ENCODE assay signal across 1 cellular context in genomic region chr12:124867389-124867930, GRCh38.
TF ChIP-seq lines count a peak whose summit lies in the region.

No MANE protein-coding gene starts in this region.

TF ChIP-seq in K562, 482 proteins besides CTCF, POLR2A, EP300 and RAD21 (continued from another document and continues in another):
- TF ChIP-seq ATF3 (IDR thresholded peaks at IDR 0.05): peak; percentile 67
- no peak for TF ChIP-seq ATF3 (CRISPR knock-in tag; conservative IDR thresholded peaks at IDR 0.05)
- TF ChIP-seq CXXC5 (CRISPR knock-in tag; IDR thresholded peaks at IDR 0.05): peak; percentile 69
- TF ChIP-seq EHMT2 (IDR thresholded peaks at IDR 0.05): peak; percentile 13; the same call in 1 of the 2 replicates
- no peak for TF ChIP-seq ARNT (IDR thresholded peaks at IDR 0.05)
- peak; percentile 24 for TF ChIP-seq TAF1 (IDR thresholded peaks at IDR 0.05; ENCODE audit: control insufficient read depth, extremely low read depth, insufficient read depth, low read length, severe bottlenecking)
- TF ChIP-seq CBFB (CRISPR knock-in tag; IDR thresholded peaks at IDR 0.05): no peak
- no peak for TF ChIP-seq ZNF445 (CRISPR knock-in tag; IDR thresholded peaks at IDR 0.05; ENCODE audit: low read depth)
- peak; percentile 37; the same call in 1 of the 2 replicates for TF ChIP-seq TAF7 (tag; IDR thresholded peaks at IDR 0.05)
- TF ChIP-seq MGA (IDR thresholded peaks at IDR 0.05): peak; percentile 79
- TF ChIP-seq BDP1 (IDR thresholded peaks at IDR 0.05; ENCODE audit: insufficient read depth, insufficient read length): no peak
- no peak for TF ChIP-seq KAT2B (IDR thresholded peaks at IDR 0.05; ENCODE audit: low read depth, low read length)
- no peak for TF ChIP-seq HDGF (IDR thresholded peaks at IDR 0.05)
- TF ChIP-seq RREB1 (CRISPR knock-in tag; IDR thresholded peaks at IDR 0.05): 0 out of 2 replicates have a peak, but pooled peaks have one; percentile 31
- TF ChIP-seq CREM (IDR thresholded peaks at IDR 0.05; ENCODE audit: low read depth): peak; percentile 24; the same call in 1 of the 2 replicates
- no peak for TF ChIP-seq SMARCB1 (IDR thresholded peaks at IDR 0.05; ENCODE audit: insufficient read length, low read depth)
- no peak for TF ChIP-seq ZBTB8A (IDR thresholded peaks at IDR 0.05; ENCODE audit: partially characterized antibody)
- peak; percentile 78 for TF ChIP-seq BRD9 (IDR thresholded peaks at IDR 0.05; ENCODE audit: low read depth, partially characterized antibody)
- 0 out of 2 replicates have a peak, but pooled peaks have one; percentile 27 for TF ChIP-seq TOE1 (IDR thresholded peaks at IDR 0.05; ENCODE audit: borderline replicate concordance)
- TF ChIP-seq TOE1 (CRISPR knock-in tag; IDR thresholded peaks at IDR 0.05; ENCODE audit: borderline replicate concordance, low read depth): no peak
- no peak for TF ChIP-seq LEF1 (IDR thresholded peaks at IDR 0.05)
- TF ChIP-seq NFE2 (IDR thresholded peaks at IDR 0.05; ENCODE audit: low read depth): peak; percentile 99
- no peak for TF ChIP-seq GTF2B (IDR thresholded peaks at IDR 0.05; ENCODE audit: extremely low read depth, insufficient read length)
- no peak for TF ChIP-seq MLX (CRISPR knock-in tag; conservative IDR thresholded peaks at IDR 0.05)
- 0 out of 2 replicates have a peak, but pooled peaks have one; percentile 24 for TF ChIP-seq SOX6 (IDR thresholded peaks at IDR 0.05)
- TF ChIP-seq CBFA2T3 (IDR thresholded peaks at IDR 0.05): peak; percentile 55
- TF ChIP-seq PTBP1 (IDR thresholded peaks at IDR 0.05; ENCODE audit: low read depth, low read length): no peak
- no peak for TF ChIP-seq PRPF4 (IDR thresholded peaks at IDR 0.05; ENCODE audit: insufficient read depth, low read depth, low read length, poor library complexity, severe bottlenecking)
- TF ChIP-seq CAMTA2 (CRISPR knock-in tag; conservative IDR thresholded peaks at IDR 0.05): no peak
- TF ChIP-seq ZNF140 (CRISPR knock-in tag; IDR thresholded peaks at IDR 0.05): no peak
- TF ChIP-seq MITF (IDR thresholded peaks at IDR 0.05): no peak
- TF ChIP-seq NCOA4 (IDR thresholded peaks at IDR 0.05; ENCODE audit: partially characterized antibody): no peak
- peak; percentile 45; the same call in 1 of the 2 replicates for TF ChIP-seq PYGO2 (tag; IDR thresholded peaks at IDR 0.05)
- TF ChIP-seq XRCC5 (IDR thresholded peaks at IDR 0.05; ENCODE audit: low read depth, low read length): no peak
- no peak for TF ChIP-seq NR1H2 (CRISPR knock-in tag; IDR thresholded peaks at IDR 0.05)
- TF ChIP-seq ZNF121 (CRISPR knock-in tag; conservative IDR thresholded peaks at IDR 0.05): no peak
- TF ChIP-seq ZC3H11A (IDR thresholded peaks at IDR 0.05; ENCODE audit: low read depth, low read length): no peak
- TF ChIP-seq HNRNPK (IDR thresholded peaks at IDR 0.05; ENCODE audit: low read depth, low read length, poor library complexity, severe bottlenecking): no peak
- TF ChIP-seq ZNF280B (CRISPR knock-in tag; IDR thresholded peaks at IDR 0.05): no peak
- no peak for TF ChIP-seq ZNF3 (CRISPR knock-in tag; IDR thresholded peaks at IDR 0.05)
- TF ChIP-seq KHSRP (IDR thresholded peaks at IDR 0.05): no peak
- TF ChIP-seq ZNF584 (CRISPR knock-in tag; IDR thresholded peaks at IDR 0.05; ENCODE audit: low read depth): 0 out of 2 replicates have a peak, but pooled peaks have one; percentile 65
- peak; percentile 59; the same call in 1 of the 2 replicates for TF ChIP-seq ZEB2 (IDR thresholded peaks at IDR 0.05)
